8 cellular contexts compared by ENCODE assay signal in genomic region chr3:197297020-197297419, GRCh38. TPM values are rescaled to one million over a fixed set of nuclear protein-coding genes. Genes with fewer than 3 reads are reported as not detected.
DNase-seq lines count a peak whose midpoint lies in the region; ATAC-seq, FAIRE-seq and TF ChIP-seq lines count a peak whose summit lies in the region.

No MANE protein-coding gene starts in this region.

- in situ Hi-C loops in K562 (cut with MboI): no loop called here

- peak overlapping the region; percentile 87 to 94 (median 91); a peak in 21 of 22 replicates for H3K27ac ChIP-seq in BLaER1 treated with 17β-estradiol and CSF1 and Interleukin-3, amounts not matched to agents 10 nM and 100 nM
- H3K27ac ChIP-seq in HUES48 (ENCODE audit: low read depth, low read length) (peak overlapping the region; percentile 97), K562 (ENCODE audit: extremely low read depth, low read depth, low read length) (peak overlapping the region; percentile 91), vagina (peak overlapping the region; percentile 95)

- peak overlapping the region; percentile 87 to 95 (median 92) for H3K9ac ChIP-seq in BLaER1 treated with 17β-estradiol and CSF1 and Interleukin-3, amounts not matched to agents 10 nM and 100 nM
- H3K9ac ChIP-seq in HUES48 (ENCODE audit: low read depth, low read length): peak overlapping the region; percentile 74; the same call in 1 of the 2 replicates
- H3K9ac ChIP-seq in K562 (ENCODE audit: insufficient read depth in 1 of 2, low read depth in 2 of 2, low read length in 2 of 2): peak overlapping the region; percentile 84 to 98

- TF ChIP-seq POLR2A in K562 (conservative IDR thresholded peaks at IDR 0.05) (no peak), vagina (IDR thresholded peaks at IDR 0.05) (no peak)

- no peaks in the 10 kb centered on the region for H3K9me3 ChIP-seq in BLaER1 treated with 17β-estradiol and CSF1 and Interleukin-3, amounts not matched to agents 10 nM and 100 nM (replicated peaks in 1 of 11)
- no peaks in the 10 kb centered on the region for H3K9me3 ChIP-seq in HUES48 (ENCODE audit: control insufficient read depth, insufficient read depth, low read length)
- no peaks in the 10 kb centered on the region for H3K9me3 ChIP-seq in K562 (replicated peaks; ENCODE audit: control insufficient read depth, insufficient read depth, low read depth, low read length)
- no peaks in the 10 kb centered on the region for H3K9me3 ChIP-seq in vagina

- no peak for TF ChIP-seq CTCF in K562 (IDR thresholded peaks at IDR 0.05 in 2 of 3, conservative IDR thresholded peaks at IDR 0.05 in 1 of 3; ENCODE audit: insufficient read depth in 2 of 3, low read depth in 1 of 3, low read length in 3 of 3)
- no peak for TF ChIP-seq CTCF in vagina (IDR thresholded peaks at IDR 0.05)

- POLR2A ChIA-PET in K562 (lab: Yijun Ruan, JAX): interaction anchor here (0.6 to 1.2 kb wide), 3 partner anchors 11 to 157 kb away, joined by 3 to 4 read pairs (median 3); no protein-coding TSS in a partner anchor

- DNase-seq in K562 (ENCODE audit: extremely low read depth in 1 of 4, low spot score in 3 of 4): peak in 1 of 4 experiments; percentile 26
- peak; percentile 17 to 49 for DNase-seq in lung microvascular endothelial cell (ENCODE audit: low read depth in 2 of 2)
- DNase-seq in vagina (ENCODE audit: extremely low spot score in 2 of 2): no peak
- no peak for DNase-seq in stimulated activated CD4-positive, alpha-beta T cell treated with anti-CD3 and anti-CD28 coated beads, Interleukin-2, amount 100 ng/mL, for 24 hours

- H3K4me2 ChIP-seq in BLaER1 treated with 17β-estradiol and CSF1 and Interleukin-3, amounts not matched to agents 10 nM and 100 nM: peak overlapping the region; percentile 74 to 99 (median 85)
- peak overlapping the region; percentile 92 for H3K4me2 ChIP-seq in K562 (ENCODE audit: insufficient read depth, low read length)

- TF ChIP-seq RAD21 in K562 (CRISPR knock-in tag; conservative IDR thresholded peaks at IDR 0.05 in 1 of 2, IDR thresholded peaks at IDR 0.05 in 1 of 2): no peak

- peaks cover 0 to 19% (median 15%) of the 10 kb centered on the region in 11 experiments; a peak in 20 of 22 replicates for H3K27me3 ChIP-seq in BLaER1 treated with 17β-estradiol and CSF1 and Interleukin-3, amounts not matched to agents 10 nM and 100 nM
- H3K27me3 ChIP-seq in HUES48 (ENCODE audit: control insufficient read depth, insufficient read depth, low read length) (no peaks in the 10 kb centered on the region), K562 (ENCODE audit: control insufficient read depth in 2 of 2, insufficient read depth in 2 of 2, low read length in 2 of 2) (no peaks in the 10 kb centered on the region), vagina (no peaks in the 10 kb centered on the region)

- H3K4me1 ChIP-seq in BLaER1 treated with 17β-estradiol and CSF1 and Interleukin-3, amounts not matched to agents 10 nM and 100 nM: peaks cover 19 to 39% (median 30%) of the 10 kb centered on the region in 10 experiments
- peaks cover 14% of the 10 kb centered on the region for H3K4me1 ChIP-seq in HUES48 (ENCODE audit: control insufficient read depth, insufficient read depth, low read length)
- H3K4me1 ChIP-seq in K562 (replicated peaks in 1 of 2; ENCODE audit: control insufficient read depth in 2 of 2, insufficient read depth in 2 of 2, low read length in 2 of 2): peaks cover 10 to 11% of the 10 kb centered on the region in 2 experiments; a peak in 4 of 5 replicates
- peaks cover 27% of the 10 kb centered on the region for H3K4me1 ChIP-seq in vagina

- TF ChIP-seq EP300 in K562 (IDR thresholded peaks at IDR 0.05; ENCODE audit: low read length): no peak

- H3K79me2 ChIP-seq in K562 (ENCODE audit: control insufficient read depth, insufficient read depth, low read length): peaks cover 56% of the 10 kb centered on the region

- H3K4me3 ChIP-seq in BLaER1 treated with 17β-estradiol and CSF1 and Interleukin-3, amounts not matched to agents 10 nM and 100 nM: peak overlapping the region; percentile 80 to 98 (median 92)
- peak overlapping the region; percentile 98 for H3K4me3 ChIP-seq in HUES48 (ENCODE audit: low read depth, low read length)
- H3K4me3 ChIP-seq in K562: peak overlapping the region; percentile 88
- H3K4me3 ChIP-seq in vagina: peak overlapping the region; percentile 96

- CTCF ChIA-PET in K562 (lab: Yijun Ruan, JAX; ENCODE audit: low intra/inter-chr PET ratio): interaction anchor here (1.6 kb wide), 1 partner anchor 40 kb away, joined by 5 read pairs; no protein-coding TSS in a partner anchor

- H2AFZ ChIP-seq in K562 (ENCODE audit: low read depth, low read length): peak overlapping the region; percentile 67

- peaks cover 12 to 44% (median 36%) of the 10 kb centered on the region in 11 experiments; a peak in 21 of 22 replicates for H3K36me3 ChIP-seq in BLaER1 treated with 17β-estradiol and CSF1 and Interleukin-3, amounts not matched to agents 10 nM and 100 nM
- peaks cover 39% of the 10 kb centered on the region for H3K36me3 ChIP-seq in HUES48 (ENCODE audit: control insufficient read depth, insufficient read depth, low read length)
- H3K36me3 ChIP-seq in K562 (ENCODE audit: control insufficient read depth, insufficient read depth, low read length): peaks cover 38% of the 10 kb centered on the region
- H3K36me3 ChIP-seq in vagina: peaks cover 0 to 6% of the 10 kb centered on the region in 2 donors

- peak; percentile 66 for FAIRE-seq in K562 (lab: Jason Lieb, UNC)

- BruUV-seq in K562 (replicated peaks; lab: Mats Ljungman, UMichigan): TSS peak; percentile 47

- intact Hi-C loops in K562 (cut with micrococcal nuclease) (no loop called here), vagina (cut with DNase I) (no loop called here)

- peaks cover 0 to 36% (median 3%) of the 10 kb centered on the region in 11 experiments; a peak in 7 of 22 replicates for H4K20me1 ChIP-seq in BLaER1 treated with 17β-estradiol and CSF1 and Interleukin-3, amounts not matched to agents 10 nM and 100 nM
- H4K20me1 ChIP-seq in K562 (replicated peaks; ENCODE audit: control insufficient read depth, insufficient read depth, low read length): no peaks in the 10 kb centered on the region

- 1% methylated on average over 14 of the region's 14 CpGs for whole genome bisulfite sequencing in K562 (ENCODE audit: insufficient coverage, low coverage, missing lambda C conversion rate)

- ATAC-seq in K562: no peak
- ATAC-seq in esophagus mucosa: no peak
- ATAC-seq in HG02970 (IDR thresholded peaks at IDR 0.05; ENCODE audit: low FRiP score, unreplicated experiment): no peak

- no peaks in the 10 kb centered on the region for H3K9me1 ChIP-seq in K562 (ENCODE audit: control insufficient read depth, insufficient read depth, low read length)

TF ChIP-seq in K562, 482 proteins besides CTCF, POLR2A, EP300 and RAD21 (continues in another document):
- TF ChIP-seq EP400 (IDR thresholded peaks at IDR 0.05): 0 out of 2 replicates have a peak, but pooled peaks have one; percentile 0
- TF ChIP-seq UBTF (IDR thresholded peaks at IDR 0.05; ENCODE audit: borderline replicate concordance in 1 of 2, low read depth in 2 of 2, low read length in 2 of 2): 0 out of 4 replicates have a peak, but pooled peaks of 1 of the 2 experiments have one; percentile 3
- peak; percentile 54; the same call in 1 of the 2 replicates for TF ChIP-seq ETV1 (tag; conservative IDR thresholded peaks at IDR 0.05; ENCODE audit: low read depth)
- TF ChIP-seq HDAC1 (IDR thresholded peaks at IDR 0.05): peak in 1 of 2 experiments; percentile 14; a peak in 1 of 4 replicates
- TF ChIP-seq ZNF766 (CRISPR knock-in tag; conservative IDR thresholded peaks at IDR 0.05): 0 out of 2 replicates have a peak, but pooled peaks have one; percentile 31

RNA-seq across cellular contexts. Expression of gene DLG1, which starts 1.4 kb away (rescaled TPM):
- total RNA-seq in K562 (2011; cell fraction: chromatin; rRNA removed; ENCODE audit: low replicate concordance): 141 and 293 TPM in 2 replicates
- 38.2 and 46.8 TPM in 2 replicates for total RNA-seq in K562 (2011; cell fraction: nucleolus; rRNA removed)
- total RNA-seq in K562 (2011; cell fraction: nucleoplasm; rRNA removed): 84.2 and 109 TPM in 2 replicates
- total RNA-seq in K562 (2014; rRNA removed): 36.3 and 39.4 TPM in 2 replicates
- 49.1 and 55.6 TPM in 2 replicates for total RNA-seq in K562 (2014; rRNA removed; fragmentation: Illumina TruSeq; extraction: Trizol)
- 43.5 and 48.4 TPM in 2 replicates for total RNA-seq in K562 (2015; rRNA removed; fragmentation: Illumina TruSeq; extraction: Trizol)
- 55.7 and 57.5 TPM in 2 replicates for total RNA-seq in K562 (2021)
- polyA plus RNA-seq in K562 (2011; rRNA removed): 38.9 and 43.6 TPM in 2 replicates
- polyA plus RNA-seq in K562 (2011; cell fraction: cytosol; rRNA removed): 8.7 and 13.6 TPM in 2 replicates
- 49.2 and 58.1 TPM in 2 replicates for polyA plus RNA-seq in K562 (2011; cell fraction: nucleus; rRNA removed)
- polyA plus RNA-seq in K562 (2012): 35.9 and 42.5 TPM in 2 replicates
- 51.4 and 63.5 TPM in 2 replicates for polyA plus RNA-seq in K562 (2014; fragmentation: Illumina TruSeq; extraction: Trizol)
- 10 to 100 TPM in 1 of 2 experiments, 1 to 10 TPM in 1; 9.4 to 13.4 TPM for polyA plus RNA-seq in K562 (2014; fragmentation: Nextera tagmentation; extraction: Ambion mirVana)
- 30.8 and 31.0 TPM in 2 replicates for polyA plus RNA-seq in K562 (2014; rRNA removed)
- 66.5 and 99.3 TPM in 2 replicates for polyA minus RNA-seq in K562 (2011; rRNA and poly(A)+ RNA removed)
- 19.7 and 21.1 TPM in 2 replicates for polyA minus RNA-seq in K562 (2011; cell fraction: cytosol; rRNA and poly(A)+ RNA removed)
- 61.9 and 105 TPM in 2 replicates for polyA minus RNA-seq in K562 (2011; cell fraction: nucleus; rRNA and poly(A)+ RNA removed)
- total RNA-seq in lung microvascular endothelial cell: 66.0 and 80.2 TPM in 2 replicates
- 115 TPM for total RNA-seq in vagina
- 113 TPM for total RNA-seq in esophagus mucosa

Comparison
In these comparisons a context has a peak if more than half of its experiments do, and no peak if none do; other contexts are left out.
1. DNase-seq: peak in lung microvascular endothelial cell (2 of 2); none in vagina (0 of 2) and stimulated activated CD4-positive, alpha-beta T cell treated with anti-CD3 and anti-CD28 coated beads, Interleukin-2, amount 100 ng/mL, for 24 hours (0 of 2).
2. Peak in every context shown above with its lines, with median percentiles within 50 percentile points of each other: H3K27ac ChIP-seq, H3K4me3 ChIP-seq and H3K9ac ChIP-seq.